12 cellular contexts compared by ENCODE assay signal in the genomic region with DNA sequence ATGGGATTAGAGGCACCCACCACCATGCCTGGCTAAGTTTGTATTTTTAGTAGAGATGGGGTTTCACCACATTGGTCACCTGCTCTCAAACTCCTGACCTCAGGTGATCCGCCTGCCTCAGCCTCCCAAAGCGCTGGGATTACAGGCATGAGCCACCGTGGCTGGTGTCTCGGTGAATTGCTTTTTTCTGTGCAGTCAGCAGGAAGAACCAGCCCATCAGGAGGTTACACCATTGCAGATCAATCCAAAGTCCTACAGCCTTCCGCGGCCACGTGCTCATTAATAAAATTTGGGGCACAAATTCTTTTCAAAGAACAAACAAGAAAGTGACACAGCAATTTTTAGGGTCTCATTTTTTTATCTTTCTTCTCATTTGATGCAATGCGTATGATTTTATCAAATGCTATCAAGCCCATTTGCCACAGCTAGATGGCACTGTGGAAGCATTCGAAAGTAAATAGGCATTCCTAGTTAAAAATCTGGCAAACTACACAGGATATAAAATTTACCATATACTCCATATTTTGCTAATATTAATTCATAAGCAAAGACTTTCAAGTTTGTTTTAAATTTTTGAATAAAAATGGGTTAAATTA. TPM values are rescaled to one million over a fixed set of nuclear protein-coding genes. Genes with fewer than 3 reads are reported as not detected.
DNase-seq lines count a peak whose midpoint lies in the region; ATAC-seq and TF ChIP-seq lines count a peak whose summit lies in the region.
"Had no signal": no experiment of that assay in that cellular context is flagged by ENCODE, and none has a peak within 500 bp of the region (broad histone marks: within the 10 kb centered on the region; RNA-seq: fewer than 3 reads in every experiment).

No MANE protein-coding gene starts in this region.

- ATAC-seq in HG02938 (IDR thresholded peaks at IDR 0.05; ENCODE audit: unreplicated experiment): no peak
- ATAC-seq in GM19035 (IDR thresholded peaks at IDR 0.05; ENCODE audit: unreplicated experiment): no peak

- no peaks in the 10 kb centered on the region for H3K9me2 ChIP-seq in OCI-LY1 (ENCODE audit: low read depth, low read length)

- H3K79me1 ChIP-seq in neuronal stem cell (ENCODE audit: low read depth, low read length): no peaks in the 10 kb centered on the region

- no peak overlapping the region for H3K4me2 ChIP-seq in OCI-LY1 (ENCODE audit: low read length)
- H3K4me2 ChIP-seq in neuronal stem cell (ENCODE audit: insufficient read depth, low read length, poor library complexity, severe bottlenecking): no peak overlapping the region

- no peaks in the 10 kb centered on the region for H3K79me2 ChIP-seq in OCI-LY1 (ENCODE audit: insufficient read depth, low read length)

- no peak overlapping the region for H3K18ac ChIP-seq in neuronal stem cell (ENCODE audit: low read length)

- H3K27ac ChIP-seq in OCI-LY1 (ENCODE audit: low read depth, low read length, poor library complexity, severe bottlenecking) (no peak overlapping the region), dorsolateral prefrontal cortex (peak overlapping the region in 56 of 59 donors; percentile 22 to 92 (median 77)), neuronal stem cell (replicated peaks; ENCODE audit: low read length) (no peak overlapping the region)
- H3K27ac ChIP-seq: neutrophil had no signal

- H2BK12ac ChIP-seq in neuronal stem cell (ENCODE audit: low read length): no peak overlapping the region

- H4K8ac ChIP-seq in neuronal stem cell (ENCODE audit: low read depth, low read length): no peak overlapping the region

- DNase-seq in Daoy (ENCODE audit: low read depth) (peak; percentile 21), dorsolateral prefrontal cortex (peak in 1 of 10 donors; percentile 65), neuronal stem cell (ENCODE audit: low spot score) (no peak), NCI-H1092 (lab: John Stamatoyannopoulos, UW) (no peak), OCI-M2 (lab: John Stamatoyannopoulos, UW; ENCODE audit: unreplicated experiment) (no peak)
- DNase-seq: activated CD4-positive, alpha-beta T cell treated with anti-CD3 and anti-CD28 coated beads for 4 hours; effector CD4-positive, alpha-beta T cell; NCI-H1048 had no signal

- H3F3A ChIP-seq in OCI-LY1 (ENCODE audit: insufficient read depth, low read length): no peaks in the 10 kb centered on the region

- no peak overlapping the region for H2BK120ac ChIP-seq in neuronal stem cell (ENCODE audit: low read depth, low read length)

- H4K20me1 ChIP-seq in OCI-LY1 (ENCODE audit: insufficient read depth, low read length): no peaks in the 10 kb centered on the region

- H3K4me3 ChIP-seq in OCI-LY1 (ENCODE audit: low read depth, low read length, poor library complexity, severe bottlenecking) (no peak overlapping the region), dorsolateral prefrontal cortex (peak overlapping the region in 29 of 59 donors; percentile 2 to 43 (median 20)), neuronal stem cell (ENCODE audit: low read length in 2 of 2) (no peak overlapping the region)

- no CpG with 5 or more reads among the region's 9 CpGs for WGBS in neuronal stem cell (ENCODE audit: extremely low coverage in 2 of 2, insufficient read length in 2 of 2, insufficient replicate concordance in 1 of 2), 2 donors

- H3K36me3 ChIP-seq in OCI-LY1 (ENCODE audit: insufficient read depth, low read length) (no peaks in the 10 kb centered on the region), neuronal stem cell (replicated peaks in 1 of 2; ENCODE audit: control insufficient read depth in 2 of 2, insufficient read depth in 2 of 2, low read length in 2 of 2) (no peaks in the 10 kb centered on the region)
- H3K36me3 ChIP-seq: neutrophil had no signal

- no peak overlapping the region for H2AK5ac ChIP-seq in neuronal stem cell (ENCODE audit: low read depth, low read length)

- no peak overlapping the region for H2BK5ac ChIP-seq in neuronal stem cell (ENCODE audit: low read length)

- H3K14ac ChIP-seq in neuronal stem cell (ENCODE audit: low read length): no peak overlapping the region

- H3K9me3 ChIP-seq in OCI-LY1 (ENCODE audit: low read length): no peaks in the 10 kb centered on the region
- peaks cover 11% of the 10 kb centered on the region in 2 donors for H3K9me3 ChIP-seq in neuronal stem cell (replicated peaks in 1 of 2; ENCODE audit: control insufficient read depth in 2 of 2, insufficient read depth in 1 of 2, low read depth in 1 of 2, low read length in 2 of 2)
- H3K9me3 ChIP-seq: neutrophil had no signal

- no peak overlapping the region for H3K23ac ChIP-seq in neuronal stem cell (ENCODE audit: low read depth, low read length, poor library complexity)

- no peak overlapping the region for H2BK15ac ChIP-seq in neuronal stem cell (ENCODE audit: low read length)

- TF ChIP-seq CTCF in OCI-LY1 (IDR thresholded peaks at IDR 0.05; ENCODE audit: low read length) (peak; percentile 41), dorsolateral prefrontal cortex (IDR thresholded peaks at IDR 0.05 in 54 of 56, conservative IDR thresholded peaks at IDR 0.05 in 2 of 56; ENCODE audit: low read depth in 1 of 56, partially characterized antibody in 56 of 56) (peak; percentile 53 to 89 (median 77))

- H3K9ac ChIP-seq in OCI-LY1 (ENCODE audit: low read length) (no peak overlapping the region), neuronal stem cell (ENCODE audit: low read depth, low read length, poor library complexity) (no peak overlapping the region)

- no peak overlapping the region for H4K91ac ChIP-seq in neuronal stem cell (ENCODE audit: low read depth, low read length, poor library complexity)

- intact Hi-C loops in dorsolateral prefrontal cortex (cut with DNase I): loop anchor here (2.0 to 5.0 kb wide), 3 partner anchors 111 to 371 kb away; no protein-coding TSS in a partner anchor

- H3K4me1 ChIP-seq in OCI-LY1 (ENCODE audit: insufficient read depth, low read length, severe bottlenecking): no peaks in the 10 kb centered on the region
- H3K4me1 ChIP-seq in neuronal stem cell (ENCODE audit: control insufficient read depth in 2 of 2, insufficient read depth in 1 of 2, low read depth in 1 of 2, low read length in 2 of 2): peaks cover 3 to 23% of the 10 kb centered on the region in 2 donors

- H3K27me3 ChIP-seq in OCI-LY1 (ENCODE audit: insufficient read depth, low read length): no peaks in the 10 kb centered on the region
- no peaks in the 10 kb centered on the region for H3K27me3 ChIP-seq in dorsolateral prefrontal cortex
- H3K27me3 ChIP-seq in neuronal stem cell (ENCODE audit: control insufficient read depth in 3 of 3, insufficient read depth in 3 of 3, low read depth in 1 of 3, low read length in 3 of 3): no peaks in the 10 kb centered on the region
- H3K27me3 ChIP-seq: neutrophil had no signal

- no peak overlapping the region for H2AFZ ChIP-seq in OCI-LY1 (ENCODE audit: low read length)
- H2AFZ ChIP-seq in neuronal stem cell (ENCODE audit: low read length): peak overlapping the region; percentile 25

- H3K4ac ChIP-seq in neuronal stem cell (ENCODE audit: low read length): no peak overlapping the region

RNA-seq across cellular contexts. Expression of gene ZNF835, which starts 54.4 kb away (rescaled TPM):
- 0.40 and 1.3 TPM in 2 replicates for total RNA-seq in Daoy (2014; rRNA removed; shearing (Covaris generic))
- total RNA-seq in dorsolateral prefrontal cortex: 10 to 100 TPM in 70 of 120 experiments, 1 to 10 TPM in 50; 4.6 to 16.9 (median 10.4) TPM
- 4.6 TPM for polyA plus RNA-seq in neuronal stem cell (2013, experiment 1 of 2)
- polyA plus RNA-seq in neuronal stem cell (2013, experiment 2 of 2): 4.0 TPM

Comparison
In these comparisons a context has a peak if more than half of its experiments do, and no peak if none do; other contexts are left out.
1. H3K27ac ChIP-seq: peak in dorsolateral prefrontal cortex (56 of 59); none in OCI-LY1 (single experiment) and neuronal stem cell (single experiment).